8 cellular contexts compared by ENCODE assay signal in the genomic region with DNA sequence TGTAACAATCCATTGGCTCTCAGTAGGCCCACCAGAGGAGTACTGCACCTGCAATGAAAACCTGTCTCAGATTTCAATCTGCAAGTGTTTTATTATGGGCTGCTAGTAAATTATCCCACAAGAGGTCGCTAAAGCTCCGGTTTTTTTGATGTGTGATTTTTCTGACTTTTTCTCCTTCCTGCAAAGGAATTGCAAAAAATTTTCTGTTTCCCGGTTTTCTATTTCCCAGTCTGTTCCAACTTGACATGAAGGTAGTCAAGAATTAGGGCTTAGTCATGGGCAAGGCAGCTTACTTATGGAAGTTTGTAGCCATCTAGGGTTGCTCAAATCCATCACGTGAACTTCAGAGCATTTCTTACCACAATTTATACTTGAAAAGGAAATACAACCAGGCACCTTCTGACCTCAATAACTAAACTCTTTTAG. TPM values are rescaled to one million over a fixed set of nuclear protein-coding genes. Genes with fewer than 3 reads are reported as not detected.
DNase-seq lines count a peak whose midpoint lies in the region; ATAC-seq and TF ChIP-seq lines count a peak whose summit lies in the region.

No MANE protein-coding gene starts in this region.

- no peak overlapping the region for H3K4me3 ChIP-seq in CD8-positive, alpha-beta T cell (ENCODE audit: low read depth, low read length)
- no peak overlapping the region for H3K4me3 ChIP-seq in spleen

- H3K27me3 Mint-ChIP-seq in CD8-positive, alpha-beta T cell (ENCODE audit: low read depth) = peaks cover 2% of the 10 kb centered on the region
- no peaks in the 10 kb centered on the region for H3K27me3 Mint-ChIP-seq in activated naive CD8-positive, alpha-beta T cell treated with anti-CD3 and anti-CD28 coated beads, Interleukin-2, amount 50 U/mL, for 24 hours

- H3K27ac Mint-ChIP-seq in CD8-positive, alpha-beta T cell = no peak overlapping the region
- peak overlapping the region; percentile 23 for H3K27ac Mint-ChIP-seq in activated naive CD8-positive, alpha-beta T cell treated with anti-CD3 and anti-CD28 coated beads, Interleukin-2, amount 50 U/mL, for 24 hours

- peak overlapping the region; percentile 67 for H3K4me3 Mint-ChIP-seq in CD8-positive, alpha-beta T cell
- H3K4me3 Mint-ChIP-seq in activated naive CD8-positive, alpha-beta T cell treated with anti-CD3 and anti-CD28 coated beads, Interleukin-2, amount 50 U/mL, for 24 hours = no peak overlapping the region

- DNase-seq in CD8-positive, alpha-beta T cell = no peak
- DNase-seq in NCI-H2196 treated with DMSO at 0.1 percent for 48 hours (lab: John Stamatoyannopoulos, UW; ENCODE audit: unreplicated experiment) (peak; percentile 18), iPS DF 19.7 (ENCODE audit: low read depth, low spot score) (peak; percentile 17), spleen (no peak), UCSD-AML1 (lab: John Stamatoyannopoulos, UW; ENCODE audit: unreplicated experiment) (no peak)
- peak; percentile 8 for DNase-seq in activated naive CD8-positive, alpha-beta T cell treated with anti-CD3 and anti-CD28 coated beads, Interleukin-2, amount 50 U/mL, for 24 hours

- 1 to 3% (median 2%) methylated on average over 4 of the region's 4 CpGs for WGBS in spleen, 5 donors

- no peaks in the 10 kb centered on the region for H3K36me3 Mint-ChIP-seq in CD8-positive, alpha-beta T cell
- no peaks in the 10 kb centered on the region for H3K36me3 Mint-ChIP-seq in activated naive CD8-positive, alpha-beta T cell treated with anti-CD3 and anti-CD28 coated beads, Interleukin-2, amount 50 U/mL, for 24 hours (ENCODE audit: low read depth)

- peaks cover 10% of the 10 kb centered on the region for H3K4me1 Mint-ChIP-seq in CD8-positive, alpha-beta T cell (ENCODE audit: low read depth)
- peaks cover 46% of the 10 kb centered on the region for H3K4me1 Mint-ChIP-seq in activated naive CD8-positive, alpha-beta T cell treated with anti-CD3 and anti-CD28 coated beads, Interleukin-2, amount 50 U/mL, for 24 hours

- no peak overlapping the region for H3K27ac ChIP-seq in CD8-positive, alpha-beta T cell (ENCODE audit: low read depth, low read length)
- no peak overlapping the region for H3K27ac ChIP-seq in spleen

- POLR2A ChIA-PET in CD8-positive, alpha-beta T cell (lab: Charles Lee) = interaction anchor here (1.3 kb wide), 1 partner anchor 754 kb away, joined by 3 read pairs; no protein-coding TSS in a partner anchor

- peak; percentile 76 for TF ChIP-seq CTCF in CD8-positive, alpha-beta T cell (IDR thresholded peaks at IDR 0.05)
- TF ChIP-seq CTCF in spleen (IDR thresholded peaks at IDR 0.05 in 8 of 11, conservative IDR thresholded peaks at IDR 0.05 in 3 of 11) = peak in 10 of 11 experiments; percentile 17 to 71 (median 58)

- no peaks in the 10 kb centered on the region for H3K9me3 Mint-ChIP-seq in CD8-positive, alpha-beta T cell
- H3K9me3 Mint-ChIP-seq in activated naive CD8-positive, alpha-beta T cell treated with anti-CD3 and anti-CD28 coated beads, Interleukin-2, amount 50 U/mL, for 24 hours = no peaks in the 10 kb centered on the region

- H3K4me1 ChIP-seq in CD8-positive, alpha-beta T cell (ENCODE audit: insufficient read depth, low read length) = no peaks in the 10 kb centered on the region
- peaks cover 0 to 11% (median 6%) of the 10 kb centered on the region in 6 donors for H3K4me1 ChIP-seq in spleen

- TF ChIP-seq POLR2A in spleen (IDR thresholded peaks at IDR 0.05) = no peak

- no peaks in the 10 kb centered on the region for H3K9me3 ChIP-seq in CD8-positive, alpha-beta T cell (ENCODE audit: low read length)
- H3K9me3 ChIP-seq in spleen = no peaks in the 10 kb centered on the region

- no peaks in the 10 kb centered on the region for H3K36me3 ChIP-seq in CD8-positive, alpha-beta T cell (ENCODE audit: insufficient read depth, low read length)
- H3K36me3 ChIP-seq in spleen = no peaks in the 10 kb centered on the region

- intact Hi-C loops in CD8-positive, alpha-beta T cell (cut with DNase I, micrococcal nuclease) = loop anchor here (1.0 to 5.0 kb wide), 5 partner anchors 84 to 690 kb away; no protein-coding TSS in a partner anchor
- intact Hi-C loops in spleen (cut with DNase I; ENCODE audit: low total_unique reads) = loop anchor here (10.0 kb wide), 1 partner anchor 379 kb away; no protein-coding TSS in a partner anchor

- peak; percentile 46 for ATAC-seq in CD8-positive, alpha-beta T cell
- ATAC-seq in GM18867 (IDR thresholded peaks at IDR 0.05; ENCODE audit: unreplicated experiment) = peak; percentile 46
- ATAC-seq in activated naive CD8-positive, alpha-beta T cell treated with anti-CD3 and anti-CD28 coated beads, Interleukin-2, amount 50 U/mL, for 24 hours = no peak
- no peak for ATAC-seq in HG03025 (IDR thresholded peaks at IDR 0.05; ENCODE audit: low FRiP score, unreplicated experiment)

- CTCF ChIA-PET in CD8-positive, alpha-beta T cell (lab: Charles Lee) = interaction anchor here (0.6 to 2.1 kb wide), 27 partner anchors 8 to 797 kb away, joined by 3 to 31 read pairs (median 4); a partner anchor contains a TSS

- no peaks in the 10 kb centered on the region for H3K27me3 ChIP-seq in CD8-positive, alpha-beta T cell (ENCODE audit: insufficient read depth, low read length)
- H3K27me3 ChIP-seq in spleen (replicated peaks in 1 of 7) = no peaks in the 10 kb centered on the region

RNA-seq across cellular contexts. Expression of a gene that starts 38.5 kb away (rescaled TPM):
- total RNA-seq in CD8-positive, alpha-beta T cell = 10 to 100 TPM; 16.0 to 17.9 TPM
- total RNA-seq in spleen = 10 to 100 TPM; 11.0 to 21.8 (median 18.5) TPM
- polyA plus RNA-seq in spleen = 1 to 10 TPM; 3.6 to 9.5 (median 7.5) TPM

Comparison
In these comparisons a context has a peak if more than half of its experiments do, and no peak if none do; other contexts are left out.
1. ATAC-seq: peak in CD8-positive, alpha-beta T cell (single experiment) and GM18867 (single experiment); none in activated naive CD8-positive, alpha-beta T cell treated with anti-CD3 and anti-CD28 coated beads, Interleukin-2, amount 50 U/mL, for 24 hours (single experiment) and HG03025 (single experiment).
2. DNase-seq: peak in NCI-H2196 treated with DMSO at 0.1 percent for 48 hours (single experiment), activated naive CD8-positive, alpha-beta T cell treated with anti-CD3 and anti-CD28 coated beads, Interleukin-2, amount 50 U/mL, for 24 hours (single experiment) and iPS DF 19.7 (single experiment); none in CD8-positive, alpha-beta T cell (0 of 7), spleen (single experiment) and UCSD-AML1 (single experiment).